13 cellular contexts compared by ENCODE assay signal in genomic region chr13:35704331-35704730, GRCh38.
DNase-seq lines count a peak whose midpoint lies in the region; ATAC-seq and TF ChIP-seq lines count a peak whose summit lies in the region.
"Had no signal": no experiment of that assay in that cellular context is flagged by ENCODE, and none has a peak within 500 bp of the region (broad histone marks: within the 10 kb centered on the region; RNA-seq: fewer than 3 reads in every experiment).

No MANE protein-coding gene starts in this region.

- in situ Hi-C loops in gastrocnemius medialis (cut with MboI; ENCODE audit: low sequenced_read_pairs in 4 of 4), result loop anchor here in 1 of 4 donors (25.0 kb wide), 1 partner anchor 492 kb away; no protein-coding TSS in a partner anchor

- intact Hi-C loops in gastrocnemius medialis (cut with DNase I; ENCODE audit: low total_unique reads) (no loop called here), colonic mucosa (cut with DNase I) (no loop called here)

- no peaks in the 10 kb centered on the region for H3K9me3 Mint-ChIP-seq in progenitor cell of endocrine pancreas (ENCODE audit: low read depth)
- H3K9me3 Mint-ChIP-seq: H9 had no signal

- CTCF ChIA-PET in RWPE1 (lab: Yijun Ruan, JAX), result interaction anchor here (0.7 to 1.0 kb wide), 2 partner anchors 11 to 578 kb away, joined by 3 to 4 read pairs; no protein-coding TSS in a partner anchor

- H3K4me3 ChIP-seq in gastrocnemius medialis (no peak overlapping the region), colonic mucosa (no peak overlapping the region)
- H3K4me3 ChIP-seq: BLaER1 treated with 17β-estradiol and CSF1 and Interleukin-3, amounts not matched to agents 10 nM and 100 nM had no signal

- H3K27me3 Mint-ChIP-seq in progenitor cell of endocrine pancreas, result peaks cover 18% of the 10 kb centered on the region

- H3K9me3 ChIP-seq in gastrocnemius medialis, result no peaks in the 10 kb centered on the region
- H3K9me3 ChIP-seq in colonic mucosa, result no peaks in the 10 kb centered on the region
- H3K9me3 ChIP-seq: BLaER1 treated with 17β-estradiol and CSF1 and Interleukin-3, amounts not matched to agents 10 nM and 100 nM had no signal

- DNase-seq in EL, result peak; percentile 10
- DNase-seq in M059J (ENCODE audit: low read depth), result peak; percentile 69
- DNase-seq in fibroblast of peridontal ligament (ENCODE audit: extremely low read depth), result peak; percentile 24
- no peak for DNase-seq in progenitor cell of endocrine pancreas (ENCODE audit: low spot score, unreplicated experiment)
- DNase-seq in RWPE1 (ENCODE audit: low spot score), result no peak
- no peak for DNase-seq in gastrocnemius medialis
- DNase-seq in colonic mucosa, result no peak
- DNase-seq: CD4-positive, CD25-positive, alpha-beta regulatory T cell; DMS79; GF-D8; H9 had no signal

- no peaks in the 10 kb centered on the region for H3K4me1 Mint-ChIP-seq in progenitor cell of endocrine pancreas (ENCODE audit: low read depth)
- H3K4me1 Mint-ChIP-seq: CD4-positive, CD25-positive, alpha-beta regulatory T cell had no signal

- ATAC-seq in gastrocnemius medialis, result no peak

- H3K36me3 Mint-ChIP-seq in progenitor cell of endocrine pancreas (ENCODE audit: insufficient read depth), result no peaks in the 10 kb centered on the region
- H3K36me3 Mint-ChIP-seq: CD4-positive, CD25-positive, alpha-beta regulatory T cell had no signal

- H3K27ac ChIP-seq in RWPE1 (no peak overlapping the region), gastrocnemius medialis (no peak overlapping the region), colonic mucosa (no peak overlapping the region)
- H3K27ac ChIP-seq: BLaER1 treated with 17β-estradiol and CSF1 and Interleukin-3, amounts not matched to agents 10 nM and 100 nM; KMS-11 had no signal

- H3K27ac Mint-ChIP-seq in progenitor cell of endocrine pancreas, result peak overlapping the region; percentile 50
- H3K27ac Mint-ChIP-seq: H9 had no signal

- no peak for TF ChIP-seq POLR2A in gastrocnemius medialis (IDR thresholded peaks at IDR 0.05)

- POLR2A ChIA-PET in RWPE1 (lab: Yijun Ruan, JAX; ENCODE audit: low non-redundant PET), result no interaction called here

- H3K36me3 ChIP-seq in gastrocnemius medialis, result no peaks in the 10 kb centered on the region
- no peaks in the 10 kb centered on the region for H3K36me3 ChIP-seq in colonic mucosa
- H3K36me3 ChIP-seq: BLaER1 treated with 17β-estradiol and CSF1 and Interleukin-3, amounts not matched to agents 10 nM and 100 nM had no signal

- no peak overlapping the region for H3K9ac ChIP-seq in colonic mucosa (ENCODE audit: low read depth in 2 of 2, low read length in 2 of 2)
- H3K9ac ChIP-seq: BLaER1 treated with 17β-estradiol and CSF1 and Interleukin-3, amounts not matched to agents 10 nM and 100 nM; KMS-11 had no signal

- no peak overlapping the region for H3K4me3 Mint-ChIP-seq in progenitor cell of endocrine pancreas (ENCODE audit: low read depth)
- H3K4me3 Mint-ChIP-seq: H9 had no signal

- H3K4me1 ChIP-seq in gastrocnemius medialis (peaks cover 3 to 7% of the 10 kb centered on the region in 2 donors), colonic mucosa (no peaks in the 10 kb centered on the region)
- H3K4me1 ChIP-seq: BLaER1 treated with 17β-estradiol and CSF1 and Interleukin-3, amounts not matched to agents 10 nM and 100 nM had no signal

- TF ChIP-seq CTCF in progenitor cell of endocrine pancreas (IDR thresholded peaks at IDR 0.05; ENCODE audit: unreplicated experiment) (no peak), RWPE1 (conservative IDR thresholded peaks at IDR 0.05; ENCODE audit: low read depth) (no peak), gastrocnemius medialis (IDR thresholded peaks at IDR 0.05 in 4 of 5, conservative IDR thresholded peaks at IDR 0.05 in 1 of 5) (no peak), colonic mucosa (IDR thresholded peaks at IDR 0.05) (no peak)

- H3K27me3 ChIP-seq in gastrocnemius medialis (peaks cover 0 to 5% (median 2%) of the 10 kb centered on the region in 3 donors), colonic mucosa (no peaks in the 10 kb centered on the region)
- H3K27me3 ChIP-seq: BLaER1 treated with 17β-estradiol and CSF1 and Interleukin-3, amounts not matched to agents 10 nM and 100 nM had no signal

Comparison
In these comparisons a context has a peak if more than half of its experiments do, and no peak if none do; other contexts are left out.
1. DNase-seq: peak in EL (single experiment), M059J (single experiment) and fibroblast of peridontal ligament (single experiment); none in progenitor cell of endocrine pancreas (single experiment), RWPE1 (single experiment), gastrocnemius medialis (0 of 2) and colonic mucosa (single experiment).